ENCODE assay signal across 10 cellular contexts in the genomic region with DNA sequence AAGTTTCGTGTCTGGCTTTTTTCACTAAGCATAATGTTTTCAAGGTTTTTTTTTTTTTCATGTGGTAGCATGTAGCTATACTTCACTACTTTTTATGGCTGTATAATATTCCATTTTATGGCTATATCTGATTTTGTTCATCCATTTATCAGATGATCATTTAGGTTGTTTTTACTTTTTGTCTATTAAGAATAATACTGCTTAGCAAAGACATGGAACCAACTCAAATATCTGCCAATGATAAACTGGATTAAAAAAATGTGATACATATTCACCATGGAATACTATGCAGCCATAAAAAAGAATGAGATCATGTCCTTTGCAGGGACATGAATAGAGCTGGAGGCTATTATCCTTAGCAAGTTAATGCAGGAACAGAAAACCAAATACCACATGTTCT.
"Had no signal": no experiment of that assay in that cellular context is flagged by ENCODE, and none has a peak within 500 bp of the region (broad histone marks: within the 10 kb centered on the region; RNA-seq: fewer than 3 reads in every experiment).

No MANE protein-coding gene starts in this region.

- H3K9me3 ChIP-seq: HAP-1 had no signal

- DNase-seq: GM23248, GOT3, H7, H9, HCEC 1CT, HFFc6 had no signal

- ATAC-seq: GM23338, HCT116 had no signal

- H3K27ac ChIP-seq: GM23248 had no signal

- H2AFZ ChIP-seq: GM23248, GM23338 had no signal

- H3K9ac ChIP-seq: GM23248 had no signal

- FAIRE-seq: H54 had no signal

- H3K4me2 ChIP-seq: GM23338 had no signal

- H3K36me3 ChIP-seq: HAP-1 had no signal

- H3K4me3 ChIP-seq: GM23248, GM23338, HAP-1 had no signal
